ENCODE assay signal across 17 cellular contexts in genomic region chr4:104302731-104303130, GRCh38.
"Had no signal": no experiment of that assay in that cellular context is flagged by ENCODE, and none has a peak within 500 bp of the region (broad histone marks: within the 10 kb centered on the region; RNA-seq: fewer than 3 reads in every experiment).

No MANE protein-coding gene starts in this region.

- ATAC-seq: left lobe of liver; stimulated activated memory B cell treated with anti-CD40 and anti-IgM and Interleukin-4, amounts not matched to agents 10 μg/mL and 1 μg/mL and 100 μg/mL, for 72 hours had no signal

- H3K27ac Mint-ChIP-seq: activated naive CD4-positive, alpha-beta T cell treated with anti-CD3 and anti-CD28 coated beads, Interleukin-2, amount 50 U/mL, for 24 hours; dendritic cell treated with granulocyte-macrophage colony-stimulating factor and Interleukin-4, amounts not matched to agents 40 ng/mL and 50 ng/mL, for 4 days; naive B cell; stimulated activated memory B cell treated with anti-CD40 and anti-IgM and Interleukin-4, amounts not matched to agents 10 μg/mL and 1 μg/mL and 100 μg/mL, for 72 hours had no signal

- H3K27me3 Mint-ChIP-seq: activated naive CD4-positive, alpha-beta T cell treated with anti-CD3 and anti-CD28 coated beads, Interleukin-2, amount 50 U/mL, for 24 hours; dendritic cell treated with granulocyte-macrophage colony-stimulating factor and Interleukin-4, amounts not matched to agents 40 ng/mL and 50 ng/mL, for 4 days; naive B cell; stimulated activated memory B cell treated with anti-CD40 and anti-IgM and Interleukin-4, amounts not matched to agents 10 μg/mL and 1 μg/mL and 100 μg/mL, for 72 hours had no signal

- H3K36me3 Mint-ChIP-seq: activated naive CD4-positive, alpha-beta T cell treated with anti-CD3 and anti-CD28 coated beads, Interleukin-2, amount 50 U/mL, for 24 hours; naive B cell; stimulated activated memory B cell treated with anti-CD40 and anti-IgM and Interleukin-4, amounts not matched to agents 10 μg/mL and 1 μg/mL and 100 μg/mL, for 72 hours had no signal

- H3K4me3 ChIP-seq: esophagus muscularis mucosa, lung, ovary, sigmoid colon, tibial nerve had no signal

- H3K4me3 Mint-ChIP-seq: activated naive CD4-positive, alpha-beta T cell treated with anti-CD3 and anti-CD28 coated beads, Interleukin-2, amount 50 U/mL, for 24 hours; dendritic cell treated with granulocyte-macrophage colony-stimulating factor and Interleukin-4, amounts not matched to agents 40 ng/mL and 50 ng/mL, for 4 days; naive B cell; stimulated activated memory B cell treated with anti-CD40 and anti-IgM and Interleukin-4, amounts not matched to agents 10 μg/mL and 1 μg/mL and 100 μg/mL, for 72 hours had no signal

- DNase-seq: activated CD4-positive, alpha-beta T cell treated with anti-CD3 and anti-CD28 coated beads, Interleukin-2, amount 50 U/mL, for 1 hour; activated CD8-positive, alpha-beta memory T cell treated with anti-CD3 and anti-CD28 coated beads, Interleukin-2, amount 50 U/mL, for 48 hours; activated gamma-delta T cell; effector memory CD4-positive, alpha-beta T cell; naive B cell; ovary; sigmoid colon; stimulated activated CD4-positive, alpha-beta T cell treated with anti-CD3 and anti-CD28 coated beads, Interleukin-4, amount 100 ng/mL, for 24 hours; T-helper 1 cell; T-helper 9 cell had no signal

- H3K9me3 ChIP-seq: esophagus muscularis mucosa, ovary, sigmoid colon, tibial nerve had no signal

- H3K27ac ChIP-seq: esophagus muscularis mucosa, ovary, sigmoid colon, tibial nerve had no signal

- H3K4me1 ChIP-seq: esophagus muscularis mucosa, sigmoid colon, tibial nerve had no signal

- H3K27me3 ChIP-seq: esophagus muscularis mucosa, ovary, sigmoid colon, tibial nerve had no signal

- H3K36me3 ChIP-seq: esophagus muscularis mucosa, ovary, sigmoid colon, tibial nerve had no signal

- H3K4me1 Mint-ChIP-seq: activated naive CD4-positive, alpha-beta T cell treated with anti-CD3 and anti-CD28 coated beads, Interleukin-2, amount 50 U/mL, for 24 hours; naive B cell; stimulated activated memory B cell treated with anti-CD40 and anti-IgM and Interleukin-4, amounts not matched to agents 10 μg/mL and 1 μg/mL and 100 μg/mL, for 72 hours had no signal
